20 cellular contexts compared by ENCODE assay signal in the genomic region with DNA sequence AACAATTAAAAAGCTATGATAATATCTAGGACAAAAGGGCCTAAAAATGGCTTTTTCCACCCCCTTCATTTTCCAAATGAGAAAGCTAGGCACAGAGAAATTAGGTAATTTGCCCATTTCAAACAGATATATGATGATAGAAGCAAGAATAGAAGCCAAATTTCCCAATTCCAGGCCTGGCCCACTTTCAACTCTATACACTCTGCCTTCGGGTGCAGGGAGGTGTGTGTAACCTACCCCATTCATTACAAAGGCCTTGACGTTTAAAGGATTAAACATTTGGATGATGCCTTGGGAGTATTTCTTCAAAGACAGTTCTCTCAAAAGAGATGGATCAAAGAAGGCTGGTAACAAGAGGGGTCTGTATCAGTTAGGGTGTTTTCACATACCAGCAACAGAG.
"Had no signal": no experiment of that assay in that cellular context is flagged by ENCODE, and none has a peak within 500 bp of the region (broad histone marks: within the 10 kb centered on the region; RNA-seq: fewer than 3 reads in every experiment).

No MANE protein-coding gene starts in this region.

- H3K4me1 ChIP-seq: upper lobe of right lung had no signal

- H3K4me3 ChIP-seq: heart right ventricle, lung, stomach, testis, upper lobe of right lung had no signal

- H3K36me3 ChIP-seq: heart right ventricle, neutrophil, stomach, upper lobe of right lung had no signal

- H3K9me3 ChIP-seq: heart right ventricle, neutrophil, stomach, testis, upper lobe of right lung had no signal

- H3K27ac ChIP-seq: neutrophil, stomach, testis, upper lobe of right lung had no signal

- FAIRE-seq: frontal cortex had no signal

- H3K36me3 Mint-ChIP-seq: naive thymus-derived CD4-positive, alpha-beta T cell; T-cell had no signal

- H3K4me1 Mint-ChIP-seq: T-cell had no signal

- H3K4me3 Mint-ChIP-seq: activated T-helper 1 cell treated with anti-CD3 and anti-CD28 coated beads, Interleukin-12 subunit alpha, Interleukin-12 subunit beta, Interleukin-2, Interleukin-4 antibody, amounts not matched to agents 30 ng/mL and 10 ng/mL and 1 ng/mL, durations not matched to agents 14 hours and 24 hours and 36 hours; dendritic cell treated with granulocyte-macrophage colony-stimulating factor and Interleukin-4, amounts not matched to agents 40 ng/mL and 50 ng/mL, for 4 days; naive thymus-derived CD4-positive, alpha-beta T cell; T-cell had no signal

- H3K9me3 Mint-ChIP-seq: activated T-helper 1 cell treated with anti-CD3 and anti-CD28 coated beads, Interleukin-12 subunit alpha, Interleukin-12 subunit beta, Interleukin-2, Interleukin-4 antibody, amounts not matched to agents 30 ng/mL and 10 ng/mL and 1 ng/mL, durations not matched to agents 14 hours and 24 hours and 36 hours; dendritic cell treated with granulocyte-macrophage colony-stimulating factor and Interleukin-4, amounts not matched to agents 40 ng/mL and 50 ng/mL, for 4 days; T-cell had no signal

- H3K27ac Mint-ChIP-seq: activated T-helper 1 cell treated with anti-CD3 and anti-CD28 coated beads, Interleukin-12 subunit alpha, Interleukin-12 subunit beta, Interleukin-2, Interleukin-4 antibody, amounts not matched to agents 30 ng/mL and 10 ng/mL and 1 ng/mL, durations not matched to agents 14 hours and 24 hours and 36 hours; dendritic cell treated with granulocyte-macrophage colony-stimulating factor and Interleukin-4, amounts not matched to agents 40 ng/mL and 50 ng/mL, for 4 days; naive thymus-derived CD4-positive, alpha-beta T cell; T-cell had no signal

- H3K27me3 Mint-ChIP-seq: dendritic cell treated with granulocyte-macrophage colony-stimulating factor and Interleukin-4, amounts not matched to agents 40 ng/mL and 50 ng/mL, for 4 days had no signal

- ATAC-seq: activated CD4-positive, CD25-positive, alpha-beta regulatory T cell treated with anti-CD3 and anti-CD28 coated beads, Interleukin-2, amount 50 U/mL, for 24 hours; heart right ventricle; left colon; naive thymus-derived CD4-positive, alpha-beta T cell; sciatic nerve; T-cell; upper lobe of right lung had no signal

- H3K27me3 ChIP-seq: heart right ventricle, neutrophil, stomach, testis, upper lobe of right lung had no signal

- DNase-seq: activated naive CD4-positive, alpha-beta T cell; anterior cingulate cortex; effector memory CD4-positive, alpha-beta T cell; heart right ventricle; left colon; naive thymus-derived CD4-positive, alpha-beta T cell; posterior cingulate gyrus; stimulated activated CD4-positive, alpha-beta T cell treated with anti-CD3 and anti-CD28 coated beads, Interleukin-1b, Interleukin-23, amount 100 ng/mL, for 48 hours; stomach; T-cell; T-helper 9 cell; testis; upper lobe of right lung had no signal
